20 cellular contexts compared by ENCODE assay signal in genomic region chr11:17526931-17527660, GRCh38. TPM values are rescaled to one million over a fixed set of nuclear protein-coding genes. Genes with fewer than 3 reads are reported as not detected.
"Had no signal": no experiment of that assay in that cellular context is flagged by ENCODE, and none has a peak within 500 bp of the region (broad histone marks: within the 10 kb centered on the region; RNA-seq: fewer than 3 reads in every experiment).

No MANE protein-coding gene starts in this region.

- H3K4me1 ChIP-seq: stomach, uterus had no signal

- H3K27me3 ChIP-seq: heart left ventricle, neutrophil, stomach, uterus had no signal

- H3K4me3 ChIP-seq: heart left ventricle, stomach, thoracic aorta, uterus had no signal

- H3K27ac Mint-ChIP-seq: dendritic cell treated with granulocyte-macrophage colony-stimulating factor and Interleukin-4, amounts not matched to agents 40 ng/mL and 50 ng/mL, for 4 days; naive thymus-derived CD4-positive, alpha-beta T cell; nephron progenitor cell had no signal

- H3K9me3 ChIP-seq: heart left ventricle, neutrophil, stomach, thoracic aorta, uterus had no signal

- H3K4me1 Mint-ChIP-seq: naive thymus-derived CD4-positive, alpha-beta T cell had no signal

- DNase-seq: foreskin melanocyte; heart left ventricle; left cardiac atrium; mesendoderm; naive thymus-derived CD4-positive, alpha-beta T cell; nephron progenitor cell; right cardiac atrium; stimulated activated CD4-positive, alpha-beta T cell treated with anti-CD3 and anti-CD28 coated beads, Interleukin-12 subunit alpha, Interleukin-12 subunit beta, amount 100 ng/mL, for 4 hours; stomach; uterus had no signal

- H3K4me3 Mint-ChIP-seq: dendritic cell treated with granulocyte-macrophage colony-stimulating factor and Interleukin-4, amounts not matched to agents 40 ng/mL and 50 ng/mL, for 4 days; naive thymus-derived CD4-positive, alpha-beta T cell; nephron progenitor cell; type B pancreatic cell had no signal

- H3K36me3 Mint-ChIP-seq: naive thymus-derived CD4-positive, alpha-beta T cell; type B pancreatic cell had no signal

- H3K36me3 ChIP-seq: heart left ventricle, neutrophil, thoracic aorta, uterus had no signal

- H3K9me3 Mint-ChIP-seq: dendritic cell treated with granulocyte-macrophage colony-stimulating factor and Interleukin-4, amounts not matched to agents 40 ng/mL and 50 ng/mL, for 4 days; naive thymus-derived CD4-positive, alpha-beta T cell; nephron progenitor cell; type B pancreatic cell had no signal

- H3K27ac ChIP-seq: heart left ventricle, neutrophil, stomach, thoracic aorta, uterus had no signal

RNA-seq across cellular contexts. Expression of gene USH1C, which starts 17.1 kb away (rescaled TPM):
- total RNA-seq: endothelial cell of umbilical vein; lung microvascular endothelial cell; mononuclear cell; naive thymus-derived CD4-positive, alpha-beta T cell; osteocyte had no signal

RNA-seq across cellular contexts. Expression of gene OTOG, which starts 20.0 kb away (rescaled TPM):
- total RNA-seq: endothelial cell of umbilical vein; heart left ventricle; left cardiac atrium; liver; lung microvascular endothelial cell; mononuclear cell; naive thymus-derived CD4-positive, alpha-beta T cell; osteocyte; posterior vena cava; right cardiac atrium; stomach; thoracic aorta had no signal

RNA-seq across cellular contexts. Expression of gene ABCC8, which starts 50.5 kb away (rescaled TPM):
- total RNA-seq: endothelial cell of umbilical vein, lung microvascular endothelial cell, osteocyte had no signal
